1 cellular context compared by ENCODE assay signal in the genomic region with DNA sequence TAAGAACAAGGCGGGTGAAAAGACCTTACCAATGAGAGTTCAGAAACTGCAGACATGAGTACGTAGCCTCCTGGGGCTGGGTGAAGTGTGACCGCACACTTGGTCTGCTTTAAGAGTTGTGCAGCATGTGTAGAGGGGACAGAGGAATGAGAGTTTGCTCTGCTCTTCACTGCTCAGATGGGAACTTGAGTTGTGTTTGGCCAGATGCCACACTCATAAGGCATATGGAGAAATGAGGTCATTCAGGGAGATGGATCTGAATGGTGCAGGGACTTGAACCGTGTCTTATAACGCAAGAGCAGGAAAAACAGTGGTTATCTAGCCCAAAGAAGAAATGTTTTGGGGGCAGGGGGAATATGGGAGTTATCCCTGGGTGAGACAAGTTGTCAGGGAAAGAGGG.
TF ChIP-seq lines count a peak whose summit lies in the region.

No MANE protein-coding gene starts in this region.

TF ChIP-seq in endothelial cell of umbilical vein, 7 proteins besides CTCF, POLR2A, EP300 and RAD21 (continued from another document):
- TF ChIP-seq POLR2AphosphoS5 (IDR thresholded peaks at IDR 0.05; ENCODE audit: insufficient read depth, low read depth, low read length) (no peak), MYC (IDR thresholded peaks at IDR 0.05; ENCODE audit: low read depth, low read length) (no peak), JUN (IDR thresholded peaks at IDR 0.05; ENCODE audit: borderline replicate concordance, insufficient read depth, insufficient read length, low read depth) (no peak), EZH2 (IDR thresholded peaks at IDR 0.05; ENCODE audit: borderline replicate concordance, low read depth, low read length, severe bottlenecking) (no peak)
- TF ChIP-seq, protein P1, sequence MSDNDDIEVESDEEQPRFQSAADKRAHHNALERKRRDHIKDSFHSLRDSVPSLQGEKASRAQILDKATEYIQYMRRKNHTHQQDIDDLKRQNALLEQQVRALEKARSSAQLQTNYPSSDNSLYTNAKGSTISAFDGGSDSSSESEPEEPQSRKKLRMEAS (IDR thresholded peaks at IDR 0.05; ENCODE audit: insufficient read depth, insufficient read length), result no peak
TF ChIP-seq in endothelial cell of umbilical vein: peak in this region for 0.
